15 cellular contexts compared by ENCODE assay signal in the genomic region with DNA sequence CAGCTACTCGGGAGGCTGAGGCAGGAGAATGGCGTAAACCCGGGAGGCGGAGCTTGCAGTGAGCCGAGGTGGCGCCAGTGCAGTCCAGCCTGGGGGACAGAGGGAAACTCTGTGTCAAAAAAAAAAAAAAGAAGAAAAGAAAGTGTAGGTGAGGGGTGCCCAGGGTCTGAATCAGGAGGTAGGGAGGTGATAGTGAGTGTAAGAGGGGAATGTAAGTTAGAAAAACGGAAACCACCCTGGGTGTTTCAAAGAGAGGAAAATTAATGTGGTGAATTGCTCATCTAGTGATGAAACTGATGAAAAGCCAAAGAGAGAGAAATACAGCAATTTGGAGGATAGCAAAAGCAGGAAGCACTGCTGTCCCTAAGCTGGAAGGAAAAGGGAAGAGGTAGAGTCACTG.
"Had no signal": no experiment of that assay in that cellular context is flagged by ENCODE, and none has a peak within 500 bp of the region (broad histone marks: within the 10 kb centered on the region; RNA-seq: fewer than 3 reads in every experiment).

No MANE protein-coding gene starts in this region.

- ATAC-seq: sciatic nerve had no signal

- H3K36me3 Mint-ChIP-seq: activated naive CD4-positive, alpha-beta T cell treated with anti-CD3 and anti-CD28 coated beads, Interleukin-2, amount 10 ng/mL, durations not matched to agents 7 days and 5 days had no signal

- H3K79me2 ChIP-seq: hepatocyte had no signal

- DNase-seq: activated naive CD4-positive, alpha-beta T cell treated with anti-CD3 and anti-CD28 coated beads, Interleukin-2, amount 10 ng/mL, durations not matched to agents 7 days and 5 days; aorta; endodermal cell; erythroblast; kidney; left ventricle myocardium inferior; stimulated activated CD4-positive, alpha-beta T cell treated with anti-CD3 and anti-CD28 coated beads, Interleukin-4, amount 100 ng/mL, for 1 hour; stimulated activated CD8-positive, alpha-beta memory T cell treated with anti-CD3 and anti-CD28 coated beads, Interleukin-4, amount 100 ng/mL, for 48 hours; tibial artery had no signal

- H3K27me3 ChIP-seq: breast epithelium, hepatocyte, tibial artery, vagina had no signal

- H3K4me1 ChIP-seq: breast epithelium, tibial artery, vagina had no signal

- H3K4me3 Mint-ChIP-seq: activated naive CD4-positive, alpha-beta T cell treated with anti-CD3 and anti-CD28 coated beads, Interleukin-2, amount 10 ng/mL, durations not matched to agents 7 days and 5 days; endodermal cell; memory B cell; T-helper 2 cell treated with Interferon-gamma antibody and Interleukin-4, amounts not matched to agents 5 μg/mL and 100 μg/mL, for 36 hours had no signal

- H3K4me3 ChIP-seq: breast epithelium, hepatocyte, left ventricle myocardium inferior, tibial artery, vagina had no signal

- H3K27ac Mint-ChIP-seq: activated naive CD4-positive, alpha-beta T cell treated with anti-CD3 and anti-CD28 coated beads, Interleukin-2, amount 10 ng/mL, durations not matched to agents 7 days and 5 days; endodermal cell; memory B cell; T-helper 2 cell treated with Interferon-gamma antibody and Interleukin-4, amounts not matched to agents 5 μg/mL and 100 μg/mL, for 36 hours had no signal

- H3K9me3 Mint-ChIP-seq: activated naive CD4-positive, alpha-beta T cell treated with anti-CD3 and anti-CD28 coated beads, Interleukin-2, amount 10 ng/mL, durations not matched to agents 7 days and 5 days; endodermal cell; memory B cell; T-helper 2 cell treated with Interferon-gamma antibody and Interleukin-4, amounts not matched to agents 5 μg/mL and 100 μg/mL, for 36 hours had no signal

- H3K4me2 ChIP-seq: hepatocyte had no signal

- H2AFZ ChIP-seq: hepatocyte had no signal

- H3K9me3 ChIP-seq: breast epithelium, left ventricle myocardium inferior, tibial artery, vagina had no signal

- H3K36me3 ChIP-seq: breast epithelium, left ventricle myocardium inferior, tibial artery, vagina had no signal

- H3K27ac ChIP-seq: breast epithelium, hepatocyte, left ventricle myocardium inferior, tibial artery, vagina had no signal
